In the genomic region with DNA sequence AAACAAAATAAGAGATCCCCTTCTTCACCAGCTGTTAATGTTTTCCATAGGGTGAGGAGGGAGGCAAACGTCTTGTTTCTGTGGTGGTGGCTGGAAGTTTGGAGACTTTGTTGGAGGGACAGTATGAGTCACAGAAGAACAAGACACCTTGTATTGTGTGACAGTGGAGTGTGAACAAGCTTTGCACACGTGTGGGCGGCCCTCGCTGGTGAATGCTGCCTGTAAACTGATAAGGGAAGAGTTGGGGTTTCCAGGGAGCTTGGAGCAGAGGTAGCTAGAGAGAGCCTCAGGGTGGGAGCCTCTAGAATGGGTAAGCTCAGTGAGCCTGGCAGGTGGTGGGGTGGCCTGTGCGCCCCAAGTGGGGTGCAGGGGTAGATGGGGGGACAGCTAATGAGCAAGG, we compare ENCODE assay signal across 18 cellular contexts.
DNase-seq lines count a peak whose midpoint lies in the region; ATAC-seq lines count a peak whose summit lies in the region.
"Had no signal": no experiment of that assay in that cellular context is flagged by ENCODE, and none has a peak within 500 bp of the region (broad histone marks: within the 10 kb centered on the region; RNA-seq: fewer than 3 reads in every experiment).

No MANE protein-coding gene starts in this region.

- peak; percentile 72 for DNase-seq in activated CD4-positive, alpha-beta T cell treated with anti-CD3 and anti-CD28 coated beads for 48 hours
- no peak for DNase-seq in activated CD4-positive, alpha-beta T cell treated with anti-CD3 and anti-CD28 coated beads for 4 hours
- DNase-seq in T-helper 2 cell treated with Interferon-gamma antibody and Interleukin-4, amounts not matched to agents 5 μg/mL and 100 μg/mL, for 36 hours (ENCODE audit: low spot score) = peak; percentile 79
- DNase-seq in activated naive CD8-positive, alpha-beta T cell treated with anti-CD3 and anti-CD28 coated beads for 36 hours = peak; percentile 58
- DNase-seq in stimulated activated CD8-positive, alpha-beta memory T cell treated with anti-CD3 and anti-CD28 coated beads, Interleukin-15, amount 100 ng/mL, for 48 hours (ENCODE audit: low read depth in 2 of 2) = peak; percentile 39 to 40
- no peak for DNase-seq in NCI-H2196 (lab: John Stamatoyannopoulos, UW; ENCODE audit: unreplicated experiment)
- DNase-seq: activated gamma-delta T cell, body of pancreas, C1 segment of cervical spinal cord, colonic mucosa, foreskin melanocyte, left colon, NCI-H2081 treated with DMSO at 0.1 percent for 48 hours, NCI-H526, Right ventricle myocardium superior, transverse colon had no signal

- peaks cover 45% of the 10 kb centered on the region for H3K4me1 Mint-ChIP-seq in T-helper 2 cell treated with Interferon-gamma antibody and Interleukin-4, amounts not matched to agents 5 μg/mL and 100 μg/mL, for 36 hours (ENCODE audit: low read depth)
- peaks cover 42% of the 10 kb centered on the region for H3K4me1 Mint-ChIP-seq in activated naive CD8-positive, alpha-beta T cell treated with anti-CD3 and anti-CD28 coated beads for 36 hours

- ATAC-seq in GM21825 (IDR thresholded peaks at IDR 0.05; ENCODE audit: unreplicated experiment) = no peak
- ATAC-seq in GM21447 (IDR thresholded peaks at IDR 0.05; ENCODE audit: unreplicated experiment) = no peak
- ATAC-seq: body of pancreas, left colon had no signal

- H3K27ac Mint-ChIP-seq in T-helper 2 cell treated with Interferon-gamma antibody and Interleukin-4, amounts not matched to agents 5 μg/mL and 100 μg/mL, for 36 hours = peak overlapping the region; percentile 72
- peak overlapping the region; percentile 85 for H3K27ac Mint-ChIP-seq in activated naive CD8-positive, alpha-beta T cell treated with anti-CD3 and anti-CD28 coated beads for 36 hours

- peak overlapping the region; percentile 41 for H3K4me3 Mint-ChIP-seq in T-helper 2 cell treated with Interferon-gamma antibody and Interleukin-4, amounts not matched to agents 5 μg/mL and 100 μg/mL, for 36 hours
- H3K4me3 Mint-ChIP-seq in activated naive CD8-positive, alpha-beta T cell treated with anti-CD3 and anti-CD28 coated beads for 36 hours = peak overlapping the region; percentile 29

- H3K36me3 Mint-ChIP-seq in T-helper 2 cell treated with Interferon-gamma antibody and Interleukin-4, amounts not matched to agents 5 μg/mL and 100 μg/mL, for 36 hours (ENCODE audit: low read depth) = peaks cover 6% of the 10 kb centered on the region
- H3K36me3 Mint-ChIP-seq in activated naive CD8-positive, alpha-beta T cell treated with anti-CD3 and anti-CD28 coated beads for 36 hours = peaks cover 8% of the 10 kb centered on the region

- H3K9me3 Mint-ChIP-seq in T-helper 2 cell treated with Interferon-gamma antibody and Interleukin-4, amounts not matched to agents 5 μg/mL and 100 μg/mL, for 36 hours = peaks cover 5% of the 10 kb centered on the region
- H3K9me3 Mint-ChIP-seq in activated naive CD8-positive, alpha-beta T cell treated with anti-CD3 and anti-CD28 coated beads for 36 hours = no peaks in the 10 kb centered on the region

- H3K27me3 Mint-ChIP-seq in T-helper 2 cell treated with Interferon-gamma antibody and Interleukin-4, amounts not matched to agents 5 μg/mL and 100 μg/mL, for 36 hours (ENCODE audit: low read depth) = no peaks in the 10 kb centered on the region
- H3K27me3 Mint-ChIP-seq in activated naive CD8-positive, alpha-beta T cell treated with anti-CD3 and anti-CD28 coated beads for 36 hours = no peaks in the 10 kb centered on the region

Comparison
In these comparisons a context has a peak if more than half of its experiments do, and no peak if none do; other contexts are left out.
1. DNase-seq: peak in activated CD4-positive, alpha-beta T cell treated with anti-CD3 and anti-CD28 coated beads for 48 hours (single experiment), T-helper 2 cell treated with Interferon-gamma antibody and Interleukin-4, amounts not matched to agents 5 μg/mL and 100 μg/mL, for 36 hours (single experiment), activated naive CD8-positive, alpha-beta T cell treated with anti-CD3 and anti-CD28 coated beads for 36 hours (single experiment) and stimulated activated CD8-positive, alpha-beta memory T cell treated with anti-CD3 and anti-CD28 coated beads, Interleukin-15, amount 100 ng/mL, for 48 hours (2 of 2); none in activated CD4-positive, alpha-beta T cell treated with anti-CD3 and anti-CD28 coated beads for 4 hours (0 of 2) and NCI-H2196 (single experiment).